11 cellular contexts compared by ENCODE assay signal in genomic region chr1:26839339-26839722, GRCh38. TPM values are rescaled to one million over a fixed set of nuclear protein-coding genes. Genes with fewer than 3 reads are reported as not detected.
DNase-seq lines count a peak whose midpoint lies in the region; ATAC-seq lines count a peak whose summit lies in the region.
"Had no signal": no experiment of that assay in that cellular context is flagged by ENCODE, and none has a peak within 500 bp of the region (broad histone marks: within the 10 kb centered on the region; RNA-seq: fewer than 3 reads in every experiment).

No MANE protein-coding gene starts in this region.

- peaks cover 34% of the 10 kb centered on the region for H3K36me3 ChIP-seq in CD4-positive, alpha-beta memory T cell (ENCODE audit: insufficient read depth, low read length)

- intact Hi-C loops in CD4-positive, alpha-beta memory T cell (cut with micrococcal nuclease), result no loop called here
- intact Hi-C loops in sciatic nerve (cut with DNase I), result no loop called here

- POLR2A ChIA-PET in CD4-positive, alpha-beta memory T cell (lab: Charles Lee; ENCODE audit: partially characterized antibody), result interaction anchor here (0.6 to 1.2 kb wide), 3 partner anchors 20 to 51 kb away, joined by 3 to 4 read pairs (median 4); partner anchors contain the start of gene GPN2
- POLR2A ChIA-PET in activated naive CD8-positive, alpha-beta T cell treated with anti-CD3 and anti-CD28 coated beads, Interleukin-2, amount 10 ng/mL, durations not matched to agents 7 days and 5 days (lab: Charles Lee), result interaction anchor here (1.2 kb wide), 1 partner anchor 40 kb away, joined by 3 read pairs; no protein-coding TSS in a partner anchor

- no peaks in the 10 kb centered on the region for H3K27me3 ChIP-seq in CD4-positive, alpha-beta memory T cell (ENCODE audit: insufficient read depth, low read length)
- H3K27me3 ChIP-seq: breast epithelium, sigmoid colon had no signal

- H3K36me3 Mint-ChIP-seq in CD4-positive, alpha-beta memory T cell, result peaks cover 35 to 63% of the 10 kb centered on the region in 2 donors
- peaks cover 38% of the 10 kb centered on the region for H3K36me3 Mint-ChIP-seq in activated naive CD8-positive, alpha-beta T cell treated with anti-CD3 and anti-CD28 coated beads, Interleukin-2, amount 10 ng/mL, durations not matched to agents 7 days and 5 days

- peaks cover 34% of the 10 kb centered on the region for H3K4me1 ChIP-seq in CD4-positive, alpha-beta memory T cell (ENCODE audit: insufficient read depth, low read length)
- H3K4me1 ChIP-seq: breast epithelium, sigmoid colon had no signal

- peak; percentile 11 for ATAC-seq in GM21717 (IDR thresholded peaks at IDR 0.05; ENCODE audit: unreplicated experiment)
- no peak for ATAC-seq in activated naive CD8-positive, alpha-beta T cell treated with anti-CD3 and anti-CD28 coated beads, Interleukin-2, amount 10 ng/mL, durations not matched to agents 7 days and 5 days (ENCODE audit: low read depth)
- ATAC-seq in sciatic nerve, result no peak

- H3K27ac Mint-ChIP-seq in CD4-positive, alpha-beta memory T cell, result peak overlapping the region; percentile 88 to 97 (median 94)
- peak overlapping the region; percentile 11 for H3K27ac Mint-ChIP-seq in activated naive CD8-positive, alpha-beta T cell treated with anti-CD3 and anti-CD28 coated beads, Interleukin-2, amount 10 ng/mL, durations not matched to agents 7 days and 5 days

- peak overlapping the region; percentile 90 for H3K27ac ChIP-seq in CD4-positive, alpha-beta memory T cell (ENCODE audit: low read depth, low read length)
- H3K27ac ChIP-seq: C4-2B, sigmoid colon had no signal

- no peak overlapping the region for H3K4me3 ChIP-seq in CD4-positive, alpha-beta memory T cell (ENCODE audit: low read length in 2 of 2)
- H3K4me3 ChIP-seq: breast epithelium, sigmoid colon had no signal

- CTCF ChIA-PET in CD4-positive, alpha-beta memory T cell (lab: Charles Lee; ENCODE audit: partially characterized antibody), result interaction anchor here (0.8 to 10.7 kb wide), 6 partner anchors 12 to 30 kb away, joined by 3 to 184 read pairs (median 3); partner anchors contain the start of gene ZDHHC18

- in situ Hi-C loops in ACHN (cut with HindIII; ENCODE audit: low pct_ligation_motif_present, low pct_unique_long_range_greater_than_20kb, low sequenced_read_pairs), result loop anchor here (10.0 kb wide), 1 partner anchor 45 kb away; no protein-coding TSS in a partner anchor

- no peaks in the 10 kb centered on the region for H3K27me3 Mint-ChIP-seq in CD4-positive, alpha-beta memory T cell
- H3K27me3 Mint-ChIP-seq in activated naive CD8-positive, alpha-beta T cell treated with anti-CD3 and anti-CD28 coated beads, Interleukin-2, amount 10 ng/mL, durations not matched to agents 7 days and 5 days, result no peaks in the 10 kb centered on the region

- no peak for DNase-seq in CD4-positive, alpha-beta memory T cell
- no peak for DNase-seq in activated naive CD8-positive, alpha-beta T cell treated with anti-CD3 and anti-CD28 coated beads, Interleukin-2, amount 10 ng/mL, durations not matched to agents 7 days and 5 days
- DNase-seq in ACHN (no peak), sciatic nerve (ENCODE audit: low spot score) (no peak), HuH-7.5 (ENCODE audit: low spot score) (no peak)
- DNase-seq: foreskin fibroblast, NCI-H2081, sigmoid colon had no signal

- peak overlapping the region in 6 of 8 donors; percentile 12 to 57 (median 38) for H3K4me3 Mint-ChIP-seq in CD4-positive, alpha-beta memory T cell
- no peak overlapping the region for H3K4me3 Mint-ChIP-seq in activated naive CD8-positive, alpha-beta T cell treated with anti-CD3 and anti-CD28 coated beads, Interleukin-2, amount 10 ng/mL, durations not matched to agents 7 days and 5 days

- no peaks in the 10 kb centered on the region for H3K9me3 ChIP-seq in CD4-positive, alpha-beta memory T cell (ENCODE audit: control insufficient read depth in 1 of 2, low read length in 2 of 2)
- H3K9me3 ChIP-seq: breast epithelium, sigmoid colon had no signal

- H3K9me3 Mint-ChIP-seq in CD4-positive, alpha-beta memory T cell, result no peaks in the 10 kb centered on the region
- H3K9me3 Mint-ChIP-seq in activated naive CD8-positive, alpha-beta T cell treated with anti-CD3 and anti-CD28 coated beads, Interleukin-2, amount 10 ng/mL, durations not matched to agents 7 days and 5 days, result no peaks in the 10 kb centered on the region

- peaks cover 21 to 46% (median 29%) of the 10 kb centered on the region in 4 donors for H3K4me1 Mint-ChIP-seq in CD4-positive, alpha-beta memory T cell
- peaks cover 9% of the 10 kb centered on the region for H3K4me1 Mint-ChIP-seq in activated naive CD8-positive, alpha-beta T cell treated with anti-CD3 and anti-CD28 coated beads, Interleukin-2, amount 10 ng/mL, durations not matched to agents 7 days and 5 days

RNA-seq across cellular contexts. Expression of gene ZDHHC18, which starts 12.8 kb away (rescaled TPM):
- total RNA-seq in CD4-positive, alpha-beta memory T cell, result 10 to 100 TPM; 54.9 to 56.4 TPM
- polyA plus RNA-seq in CD4-positive, alpha-beta memory T cell, result 10 to 100 TPM in 1 of 2 donors, 1 to 10 TPM in 1; 6.2 to 18.1 TPM
- total RNA-seq in activated naive CD8-positive, alpha-beta T cell treated with anti-CD3 and anti-CD28 coated beads, Interleukin-2, amount 10 ng/mL, durations not matched to agents 7 days and 5 days, result 10 to 100 TPM; 52.9 TPM
- total RNA-seq in sciatic nerve, result 21.2 TPM

RNA-seq across cellular contexts. Expression of gene SFN, which starts 23.6 kb away (rescaled TPM):
- under 1 TPM; 0.76 to 0.83 TPM for total RNA-seq in CD4-positive, alpha-beta memory T cell
- polyA plus RNA-seq in CD4-positive, alpha-beta memory T cell, result not detected
- 1 to 10 TPM; 1.4 to 1.8 TPM for total RNA-seq in activated naive CD8-positive, alpha-beta T cell treated with anti-CD3 and anti-CD28 coated beads, Interleukin-2, amount 10 ng/mL, durations not matched to agents 7 days and 5 days
- 0.53 TPM for total RNA-seq in sciatic nerve

RNA-seq across cellular contexts. Expression of gene GPN2, which starts 50.8 kb away (rescaled TPM):
- 10 to 100 TPM; 37.0 to 38.0 TPM for total RNA-seq in CD4-positive, alpha-beta memory T cell
- polyA plus RNA-seq in CD4-positive, alpha-beta memory T cell, result 10 to 100 TPM; 15.3 to 18.8 TPM
- total RNA-seq in activated naive CD8-positive, alpha-beta T cell treated with anti-CD3 and anti-CD28 coated beads, Interleukin-2, amount 10 ng/mL, durations not matched to agents 7 days and 5 days, result 10 to 100 TPM; 30.1 to 31.2 TPM
- 22.7 TPM for total RNA-seq in sciatic nerve

RNA-seq across cellular contexts. Expression of gene PIGV, which starts 51.6 kb away (rescaled TPM):
- total RNA-seq in CD4-positive, alpha-beta memory T cell, result 10 to 100 TPM; 17.7 to 18.2 TPM
- 10 to 100 TPM in 1 of 2 donors, 1 to 10 TPM in 1; 7.9 to 13.2 TPM for polyA plus RNA-seq in CD4-positive, alpha-beta memory T cell
- total RNA-seq in activated naive CD8-positive, alpha-beta T cell treated with anti-CD3 and anti-CD28 coated beads, Interleukin-2, amount 10 ng/mL, durations not matched to agents 7 days and 5 days, result 10 to 100 TPM; 21.5 TPM
- 10.6 TPM for total RNA-seq in sciatic nerve
